1 cellular context compared by ENCODE assay signal in the genomic region with DNA sequence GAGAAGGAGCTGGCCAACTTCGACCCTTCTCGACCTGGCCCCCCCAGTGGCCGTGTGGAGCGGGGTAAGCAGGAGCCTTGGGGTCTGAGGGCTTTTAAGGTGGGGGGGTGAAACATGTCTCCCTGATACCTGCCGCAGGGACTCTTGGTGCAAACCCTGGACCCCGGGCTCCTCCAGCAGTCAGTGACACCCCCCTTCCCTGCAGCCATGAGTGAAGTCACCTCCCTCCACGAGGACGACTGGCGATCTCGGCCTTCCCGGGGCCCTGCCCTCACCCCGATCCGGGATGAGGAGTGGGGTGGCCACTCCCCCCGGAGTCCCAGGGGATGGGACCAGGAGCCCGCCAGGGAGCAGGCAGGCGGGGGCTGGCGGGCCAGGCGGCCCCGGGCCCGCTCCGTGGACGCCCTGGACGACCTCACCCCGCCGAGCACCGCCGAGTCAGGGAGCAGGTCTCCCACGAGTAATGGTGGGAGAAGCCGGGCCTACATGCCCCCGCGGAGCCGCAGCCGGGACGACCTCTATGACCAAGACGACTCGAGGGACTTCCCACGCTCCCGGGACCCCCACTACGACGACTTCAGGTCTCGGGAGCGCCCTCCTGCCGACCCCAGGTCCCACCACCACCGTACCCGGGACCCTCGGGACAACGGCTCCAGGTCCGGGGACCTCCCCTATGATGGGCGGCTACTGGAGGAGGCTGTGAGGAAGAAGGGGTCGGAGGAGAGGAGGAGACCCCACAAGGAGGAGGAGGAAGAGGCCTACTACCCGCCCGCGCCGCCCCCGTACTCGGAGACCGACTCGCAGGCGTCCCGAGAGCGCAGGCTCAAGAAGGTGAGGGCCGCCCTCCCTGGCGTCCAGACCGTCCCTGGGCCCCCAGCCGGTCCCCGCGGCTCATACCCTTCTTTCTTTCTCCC.
A peak's percentile ranks its signal among the peaks of the same experiment; 100 is the strongest.
TF ChIP-seq lines count a peak whose summit lies in the region.

No MANE protein-coding gene starts in this region.

TF ChIP-seq in HepG2, 621 proteins besides CTCF, POLR2A, EP300 and RAD21 (continues in another document):
- TF ChIP-seq HOXA5 (CRISPR knock-in tag; IDR thresholded peaks at IDR 0.05) (0 out of 2 replicates have a peak, but pooled peaks have one; percentile 43), ZFYVE20 (CRISPR knock-in tag; IDR thresholded peaks at IDR 0.05; ENCODE audit: borderline replicate concordance, low read depth) (no peak), ZNF501 (CRISPR knock-in tag; IDR thresholded peaks at IDR 0.05) (peak; percentile 61; the same call in 1 of the 2 replicates), PHF20 (CRISPR knock-in tag; IDR thresholded peaks at IDR 0.05) (peak; percentile 31; the same call in 1 of the 2 replicates), RBFOX2 (IDR thresholded peaks at IDR 0.05; ENCODE audit: low read depth, low read length) (peak; percentile 83), POGZ (CRISPR knock-in tag; IDR thresholded peaks at IDR 0.05) (no peak), ZNF205 (CRISPR knock-in tag; IDR thresholded peaks at IDR 0.05) (0 out of 2 replicates have a peak, but pooled peaks have one; percentile 3), ZNF101 (CRISPR knock-in tag; IDR thresholded peaks at IDR 0.05; ENCODE audit: borderline replicate concordance, low read depth) (no peak), ZBTB38 (CRISPR knock-in tag; IDR thresholded peaks at IDR 0.05) (peak; percentile 74), ZNF546 (CRISPR knock-in tag; conservative IDR thresholded peaks at IDR 0.05) (0 out of 2 replicates have a peak, but pooled peaks have one; percentile 22), TCF12 (IDR thresholded peaks at IDR 0.05) (no peak), TCF12 (CRISPR knock-in tag; IDR thresholded peaks at IDR 0.05) (peak; percentile 52; the same call in 1 of the 2 replicates), ZFP1 (CRISPR knock-in tag; IDR thresholded peaks at IDR 0.05) (no peak), ZNF83 (CRISPR knock-in tag; IDR thresholded peaks at IDR 0.05; ENCODE audit: borderline replicate concordance) (peak; percentile 52; the same call in 1 of the 2 replicates), AKAP8 (CRISPR knock-in tag; IDR thresholded peaks at IDR 0.05) (peak; percentile 90), SETDB1 (CRISPR knock-in tag; IDR thresholded peaks at IDR 0.05; ENCODE audit: borderline replicate concordance) (no peak), ZNF296 (CRISPR knock-in tag; conservative IDR thresholded peaks at IDR 0.05) (peak; percentile 32; the same call in 1 of the 2 replicates), PHF5A (CRISPR knock-in tag; IDR thresholded peaks at IDR 0.05; ENCODE audit: low read depth, unreplicated experiment) (peak; percentile 47), JDP2 (CRISPR knock-in tag; IDR thresholded peaks at IDR 0.05; ENCODE audit: borderline replicate concordance) (no peak), FOSL2 (CRISPR knock-in tag; IDR thresholded peaks at IDR 0.05) (no peak), ETV6 (CRISPR knock-in tag; conservative IDR thresholded peaks at IDR 0.05) (0 out of 2 replicates have a peak, but pooled peaks have one; percentile 13), KDM5B (CRISPR knock-in tag; IDR thresholded peaks at IDR 0.05; ENCODE audit: borderline replicate concordance) (peak; percentile 64; the same call in 1 of the 2 replicates), ZFP41 (CRISPR knock-in tag; IDR thresholded peaks at IDR 0.05; ENCODE audit: borderline replicate concordance) (no peak), ZNF567 (CRISPR knock-in tag; IDR thresholded peaks at IDR 0.05; ENCODE audit: borderline replicate concordance) (0 out of 2 replicates have a peak, but pooled peaks have one; percentile 43), CREB1 (IDR thresholded peaks at IDR 0.05) (no peak), CREB1 (CRISPR knock-in tag; IDR thresholded peaks at IDR 0.05) (no peak), FOXA3 (CRISPR knock-in tag; IDR thresholded peaks at IDR 0.05) (no peak), GTF2F1 (IDR thresholded peaks at IDR 0.05; ENCODE audit: low read length) (no peak), ZNF441 (CRISPR knock-in tag; IDR thresholded peaks at IDR 0.05; ENCODE audit: borderline replicate concordance) (no peak), SP4 (CRISPR knock-in tag; IDR thresholded peaks at IDR 0.05) (0 out of 2 replicates have a peak, but pooled peaks have one; percentile 5), NONO (IDR thresholded peaks at IDR 0.05) (no peak), NONO (CRISPR knock-in tag; conservative IDR thresholded peaks at IDR 0.05) (peak; percentile 40), ZNF350 (CRISPR knock-in tag; IDR thresholded peaks at IDR 0.05; ENCODE audit: borderline replicate concordance, low read depth) (peak; percentile 46; the same call in 1 of the 2 replicates), ZFY (CRISPR knock-in tag; IDR thresholded peaks at IDR 0.05) (peak; percentile 44; the same call in 1 of the 2 replicates), FOXC1 (CRISPR knock-in tag; IDR thresholded peaks at IDR 0.05; ENCODE audit: borderline replicate concordance) (0 out of 2 replicates have a peak, but pooled peaks have one; percentile 20), SALL1 (CRISPR knock-in tag; IDR thresholded peaks at IDR 0.05) (peak; percentile 8; the same call in 1 of the 2 replicates)
- TF ChIP-seq, protein P1, sequence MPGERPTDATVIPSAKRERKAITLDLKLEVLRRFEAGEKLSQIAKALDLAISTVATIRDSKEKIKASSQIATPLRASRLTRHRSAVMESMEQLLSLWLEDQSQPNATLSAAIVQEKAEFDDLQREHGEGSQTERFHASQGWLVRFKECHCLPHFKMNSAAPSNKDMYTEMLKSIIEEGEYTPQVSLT (CRISPR knock-in tag; IDR thresholded peaks at IDR 0.05; ENCODE audit: borderline replicate concordance, low read depth) = no peak
- TF ChIP-seq, protein P2, sequence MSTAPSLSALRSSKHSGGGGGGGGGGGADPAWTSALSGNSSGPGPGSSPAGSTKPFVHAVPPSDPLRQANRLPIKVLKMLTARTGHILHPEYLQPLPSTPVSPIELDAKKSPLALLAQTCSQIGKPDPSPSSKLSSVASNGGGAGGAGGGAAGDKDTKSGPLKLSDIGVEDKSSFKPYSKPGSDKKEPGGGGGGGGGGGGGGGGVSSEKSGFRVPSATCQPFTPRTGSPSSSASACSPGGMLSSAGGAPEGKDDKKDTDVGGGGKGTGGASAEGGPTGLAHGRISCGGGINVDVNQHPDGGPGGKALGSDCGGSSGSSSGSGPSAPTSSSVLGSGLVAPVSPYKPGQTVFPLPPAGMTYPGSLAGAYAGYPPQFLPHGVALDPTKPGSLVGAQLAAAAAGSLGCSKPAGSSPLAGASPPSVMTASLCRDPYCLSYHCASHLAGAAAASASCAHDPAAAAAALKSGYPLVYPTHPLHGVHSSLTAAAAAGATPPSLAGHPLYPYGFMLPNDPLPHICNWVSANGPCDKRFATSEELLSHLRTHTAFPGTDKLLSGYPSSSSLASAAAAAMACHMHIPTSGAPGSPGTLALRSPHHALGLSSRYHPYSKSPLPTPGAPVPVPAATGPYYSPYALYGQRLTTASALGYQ (CRISPR knock-in tag; IDR thresholded peaks at IDR 0.05) = 0 out of 2 replicates have a peak, but pooled peaks have one; percentile 1
- TF ChIP-seq, protein P3, sequence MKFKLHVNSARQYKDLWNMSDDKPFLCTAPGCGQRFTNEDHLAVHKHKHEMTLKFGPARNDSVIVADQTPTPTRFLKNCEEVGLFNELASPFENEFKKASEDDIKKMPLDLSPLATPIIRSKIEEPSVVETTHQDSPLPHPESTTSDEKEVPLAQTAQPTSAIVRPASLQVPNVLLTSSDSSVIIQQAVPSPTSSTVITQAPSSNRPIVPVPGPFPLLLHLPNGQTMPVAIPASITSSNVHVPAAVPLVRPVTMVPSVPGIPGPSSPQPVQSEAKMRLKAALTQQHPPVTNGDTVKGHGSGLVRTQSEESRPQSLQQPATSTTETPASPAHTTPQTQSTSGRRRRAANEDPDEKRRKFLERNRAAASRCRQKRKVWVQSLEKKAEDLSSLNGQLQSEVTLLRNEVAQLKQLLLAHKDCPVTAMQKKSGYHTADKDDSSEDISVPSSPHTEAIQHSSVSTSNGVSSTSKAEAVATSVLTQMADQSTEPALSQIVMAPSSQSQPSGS (CRISPR knock-in tag; IDR thresholded peaks at IDR 0.05) = no peak
- TF ChIP-seq, protein P4, sequence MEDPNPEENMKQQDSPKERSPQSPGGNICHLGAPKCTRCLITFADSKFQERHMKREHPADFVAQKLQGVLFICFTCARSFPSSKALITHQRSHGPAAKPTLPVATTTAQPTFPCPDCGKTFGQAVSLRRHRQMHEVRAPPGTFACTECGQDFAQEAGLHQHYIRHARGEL (CRISPR knock-in tag; IDR thresholded peaks at IDR 0.05) = no peak; the same call in 1 of the 2 replicates
- TF ChIP-seq, protein P5, sequence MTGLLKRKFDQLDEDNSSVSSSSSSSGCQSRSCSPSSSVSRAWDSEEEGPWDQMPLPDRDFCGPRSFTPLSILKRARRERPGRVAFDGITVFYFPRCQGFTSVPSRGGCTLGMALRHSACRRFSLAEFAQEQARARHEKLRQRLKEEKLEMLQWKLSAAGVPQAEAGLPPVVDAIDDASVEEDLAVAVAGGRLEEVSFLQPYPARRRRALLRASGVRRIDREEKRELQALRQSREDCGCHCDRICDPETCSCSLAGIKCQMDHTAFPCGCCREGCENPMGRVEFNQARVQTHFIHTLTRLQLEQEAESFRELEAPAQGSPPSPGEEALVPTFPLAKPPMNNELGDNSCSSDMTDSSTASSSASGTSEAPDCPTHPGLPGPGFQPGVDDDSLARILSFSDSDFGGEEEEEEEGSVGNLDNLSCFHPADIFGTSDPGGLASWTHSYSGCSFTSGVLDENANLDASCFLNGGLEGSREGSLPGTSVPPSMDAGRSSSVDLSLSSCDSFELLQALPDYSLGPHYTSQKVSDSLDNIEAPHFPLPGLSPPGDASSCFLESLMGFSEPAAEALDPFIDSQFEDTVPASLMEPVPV (CRISPR knock-in tag; IDR thresholded peaks at IDR 0.05) = 0 out of 2 replicates have a peak, but pooled peaks have one; percentile 51
- TF ChIP-seq, protein P6, sequence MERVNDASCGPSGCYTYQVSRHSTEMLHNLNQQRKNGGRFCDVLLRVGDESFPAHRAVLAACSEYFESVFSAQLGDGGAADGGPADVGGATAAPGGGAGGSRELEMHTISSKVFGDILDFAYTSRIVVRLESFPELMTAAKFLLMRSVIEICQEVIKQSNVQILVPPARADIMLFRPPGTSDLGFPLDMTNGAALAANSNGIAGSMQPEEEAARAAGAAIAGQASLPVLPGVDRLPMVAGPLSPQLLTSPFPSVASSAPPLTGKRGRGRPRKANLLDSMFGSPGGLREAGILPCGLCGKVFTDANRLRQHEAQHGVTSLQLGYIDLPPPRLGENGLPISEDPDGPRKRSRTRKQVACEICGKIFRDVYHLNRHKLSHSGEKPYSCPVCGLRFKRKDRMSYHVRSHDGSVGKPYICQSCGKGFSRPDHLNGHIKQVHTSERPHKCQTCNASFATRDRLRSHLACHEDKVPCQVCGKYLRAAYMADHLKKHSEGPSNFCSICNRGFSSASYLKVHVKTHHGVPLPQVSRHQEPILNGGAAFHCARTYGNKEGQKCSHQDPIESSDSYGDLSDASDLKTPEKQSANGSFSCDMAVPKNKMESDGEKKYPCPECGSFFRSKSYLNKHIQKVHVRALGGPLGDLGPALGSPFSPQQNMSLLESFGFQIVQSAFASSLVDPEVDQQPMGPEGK (CRISPR knock-in tag; IDR thresholded peaks at IDR 0.05) = peak; percentile 28; the same call in 1 of the 2 replicates
- TF ChIP-seq, protein P7, sequence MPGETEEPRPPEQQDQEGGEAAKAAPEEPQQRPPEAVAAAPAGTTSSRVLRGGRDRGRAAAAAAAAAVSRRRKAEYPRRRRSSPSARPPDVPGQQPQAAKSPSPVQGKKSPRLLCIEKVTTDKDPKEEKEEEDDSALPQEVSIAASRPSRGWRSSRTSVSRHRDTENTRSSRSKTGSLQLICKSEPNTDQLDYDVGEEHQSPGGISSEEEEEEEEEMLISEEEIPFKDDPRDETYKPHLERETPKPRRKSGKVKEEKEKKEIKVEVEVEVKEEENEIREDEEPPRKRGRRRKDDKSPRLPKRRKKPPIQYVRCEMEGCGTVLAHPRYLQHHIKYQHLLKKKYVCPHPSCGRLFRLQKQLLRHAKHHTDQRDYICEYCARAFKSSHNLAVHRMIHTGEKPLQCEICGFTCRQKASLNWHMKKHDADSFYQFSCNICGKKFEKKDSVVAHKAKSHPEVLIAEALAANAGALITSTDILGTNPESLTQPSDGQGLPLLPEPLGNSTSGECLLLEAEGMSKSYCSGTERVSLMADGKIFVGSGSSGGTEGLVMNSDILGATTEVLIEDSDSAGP (CRISPR knock-in tag; IDR thresholded peaks at IDR 0.05; ENCODE audit: borderline replicate concordance) = peak; percentile 27; the same call in 1 of the 2 replicates
- TF ChIP-seq, protein P8, sequence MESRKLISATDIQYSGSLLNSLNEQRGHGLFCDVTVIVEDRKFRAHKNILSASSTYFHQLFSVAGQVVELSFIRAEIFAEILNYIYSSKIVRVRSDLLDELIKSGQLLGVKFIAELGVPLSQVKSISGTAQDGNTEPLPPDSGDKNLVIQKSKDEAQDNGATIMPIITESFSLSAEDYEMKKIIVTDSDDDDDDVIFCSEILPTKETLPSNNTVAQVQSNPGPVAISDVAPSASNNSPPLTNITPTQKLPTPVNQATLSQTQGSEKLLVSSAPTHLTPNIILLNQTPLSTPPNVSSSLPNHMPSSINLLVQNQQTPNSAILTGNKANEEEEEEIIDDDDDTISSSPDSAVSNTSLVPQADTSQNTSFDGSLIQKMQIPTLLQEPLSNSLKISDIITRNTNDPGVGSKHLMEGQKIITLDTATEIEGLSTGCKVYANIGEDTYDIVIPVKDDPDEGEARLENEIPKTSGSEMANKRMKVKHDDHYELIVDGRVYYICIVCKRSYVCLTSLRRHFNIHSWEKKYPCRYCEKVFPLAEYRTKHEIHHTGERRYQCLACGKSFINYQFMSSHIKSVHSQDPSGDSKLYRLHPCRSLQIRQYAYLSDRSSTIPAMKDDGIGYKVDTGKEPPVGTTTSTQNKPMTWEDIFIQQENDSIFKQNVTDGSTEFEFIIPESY (CRISPR knock-in tag; IDR thresholded peaks at IDR 0.05) = peak; percentile 64; the same call in 1 of the 2 replicates
- TF ChIP-seq, protein P9, sequence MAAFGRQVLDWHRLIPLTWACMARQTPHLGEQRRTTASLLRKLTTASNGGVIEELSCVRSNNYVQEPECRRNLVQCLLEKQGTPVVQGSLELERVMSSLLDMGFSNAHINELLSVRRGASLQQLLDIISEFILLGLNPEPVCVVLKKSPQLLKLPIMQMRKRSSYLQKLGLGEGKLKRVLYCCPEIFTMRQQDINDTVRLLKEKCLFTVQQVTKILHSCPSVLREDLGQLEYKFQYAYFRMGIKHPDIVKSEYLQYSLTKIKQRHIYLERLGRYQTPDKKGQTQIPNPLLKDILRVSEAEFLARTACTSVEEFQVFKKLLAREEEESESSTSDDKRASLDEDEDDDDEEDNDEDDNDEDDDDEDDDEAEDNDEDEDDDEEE (CRISPR knock-in tag; IDR thresholded peaks at IDR 0.05) = 0 out of 2 replicates have a peak, but pooled peaks have one; percentile 37
- TF ChIP-seq, protein P10, sequence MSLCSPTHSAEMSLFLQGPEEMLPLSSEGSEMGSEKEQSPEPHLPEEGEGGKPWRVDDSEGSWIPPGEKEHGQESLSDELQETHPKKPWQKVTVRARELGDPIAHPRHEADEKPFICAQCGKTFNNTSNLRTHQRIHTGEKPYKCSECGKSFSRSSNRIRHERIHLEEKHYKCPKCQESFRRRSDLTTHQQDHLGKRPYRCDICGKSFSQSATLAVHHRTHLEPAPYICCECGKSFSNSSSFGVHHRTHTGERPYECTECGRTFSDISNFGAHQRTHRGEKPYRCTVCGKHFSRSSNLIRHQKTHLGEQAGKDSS (CRISPR knock-in tag; IDR thresholded peaks at IDR 0.05; ENCODE audit: borderline replicate concordance, low read depth) = no peak
